8 cellular contexts compared by ENCODE assay signal in genomic region chrX:154019633-154020499, GRCh38. TPM values are rescaled to one million over a fixed set of nuclear protein-coding genes. Genes with fewer than 3 reads are reported as not detected.
DNase-seq lines count a peak whose midpoint lies in the region; ATAC-seq and TF ChIP-seq lines count a peak whose summit lies in the region.

Gene IRAK1, minus strand, starts transcription at chrX:154019902. Its CDS starts 90 bp downstream, at chrX:154019812.

- H3K27me3 Mint-ChIP-seq in CD4-positive, alpha-beta memory T cell = no peaks in the 10 kb centered on the region
- H3K27me3 Mint-ChIP-seq in activated naive CD8-positive, alpha-beta T cell treated with anti-CD3 and anti-CD28 coated beads, Interleukin-2, amount 10 ng/mL, durations not matched to agents 7 days and 5 days = no peaks in the 10 kb centered on the region
- H3K27me3 Mint-ChIP-seq in glutamatergic neuron (ENCODE audit: unreplicated experiment) = peaks cover 5% of the 10 kb centered on the region
- no peaks in the 10 kb centered on the region for H3K27me3 Mint-ChIP-seq in osteocyte (ENCODE audit: unreplicated experiment)

- ATAC-seq in GM19324 (IDR thresholded peaks at IDR 0.05; ENCODE audit: low FRiP score, unreplicated experiment) (peak; percentile 63), HG03520 (IDR thresholded peaks at IDR 0.05; ENCODE audit: unreplicated experiment) (peak; percentile 49), aorta (ENCODE audit: low FRiP score) (peak; percentile 60)
- ATAC-seq in activated naive CD8-positive, alpha-beta T cell treated with anti-CD3 and anti-CD28 coated beads, Interleukin-2, amount 10 ng/mL, durations not matched to agents 7 days and 5 days (ENCODE audit: low read depth) = peak; percentile 76

- H3K4me1 Mint-ChIP-seq in CD4-positive, alpha-beta memory T cell = peaks cover 3 to 29% (median 15%) of the 10 kb centered on the region in 4 donors
- peaks cover 8% of the 10 kb centered on the region for H3K4me1 Mint-ChIP-seq in activated naive CD8-positive, alpha-beta T cell treated with anti-CD3 and anti-CD28 coated beads, Interleukin-2, amount 10 ng/mL, durations not matched to agents 7 days and 5 days
- peaks cover 10% of the 10 kb centered on the region for H3K4me1 Mint-ChIP-seq in glutamatergic neuron (ENCODE audit: low read depth, unreplicated experiment)
- H3K4me1 Mint-ChIP-seq in osteocyte (ENCODE audit: unreplicated experiment) = peaks cover 9% of the 10 kb centered on the region

- peak within 1 kb of the TSS; percentile 86 to 93 (median 89) for H3K4me3 Mint-ChIP-seq in CD4-positive, alpha-beta memory T cell
- H3K4me3 Mint-ChIP-seq in activated naive CD8-positive, alpha-beta T cell treated with anti-CD3 and anti-CD28 coated beads, Interleukin-2, amount 10 ng/mL, durations not matched to agents 7 days and 5 days = peak within 1 kb of the TSS; percentile 89
- peak within 1 kb of the TSS; percentile 65 for H3K4me3 Mint-ChIP-seq in glutamatergic neuron (ENCODE audit: unreplicated experiment)
- peak within 1 kb of the TSS; percentile 76 for H3K4me3 Mint-ChIP-seq in osteocyte (ENCODE audit: unreplicated experiment)

- H3K4me1 ChIP-seq in CD4-positive, alpha-beta memory T cell (ENCODE audit: insufficient read depth, low read length) = peaks cover 18% of the 10 kb centered on the region
- peaks cover 46% of the 10 kb centered on the region for H3K4me1 ChIP-seq in SJSA1 (replicated peaks)
- H3K4me1 ChIP-seq in aorta (ENCODE audit: control insufficient read depth in 1 of 2, insufficient read depth in 2 of 2, low read length in 2 of 2) = no peaks in the 10 kb centered on the region

- H3K9me3 Mint-ChIP-seq in CD4-positive, alpha-beta memory T cell = peaks cover 0 to 2% (median 0%) of the 10 kb centered on the region in 8 donors
- H3K9me3 Mint-ChIP-seq in activated naive CD8-positive, alpha-beta T cell treated with anti-CD3 and anti-CD28 coated beads, Interleukin-2, amount 10 ng/mL, durations not matched to agents 7 days and 5 days = no peaks in the 10 kb centered on the region
- H3K9me3 Mint-ChIP-seq in glutamatergic neuron (ENCODE audit: unreplicated experiment) (peaks cover 2% of the 10 kb centered on the region), osteocyte (ENCODE audit: unreplicated experiment) (no peaks in the 10 kb centered on the region)

- DNase-seq in CD4-positive, alpha-beta memory T cell = peak; percentile 36 to 62 (median 54)
- DNase-seq in SJSA1 (ENCODE audit: low read depth in 1 of 2, low spot score in 2 of 2) (peak; percentile 46 to 55), glutamatergic neuron (peak; percentile 41), osteocyte (ENCODE audit: extremely low spot score, unreplicated experiment) (no peak), aorta (peak; percentile 74 to 86)
- peak; percentile 79 for DNase-seq in activated naive CD8-positive, alpha-beta T cell treated with anti-CD3 and anti-CD28 coated beads, Interleukin-2, amount 10 ng/mL, durations not matched to agents 7 days and 5 days

- intact Hi-C loops in CD4-positive, alpha-beta memory T cell (cut with micrococcal nuclease) = loop anchor here (2.0 to 10.0 kb wide), 2 partner anchors 47 to 75 kb away; partner anchors contain the start of genes MECP2 and TMEM187
- intact Hi-C loops in aorta (cut with DNase I) = loop anchor here in 1 of 2 donors (5.0 kb wide), 2 partner anchors 32 to 77 kb away; partner anchors contain the start of gene MECP2

- H3K27me3 ChIP-seq in CD4-positive, alpha-beta memory T cell (ENCODE audit: insufficient read depth, low read length) = no peaks in the 10 kb centered on the region
- H3K27me3 ChIP-seq in SJSA1 (replicated peaks) (no peaks in the 10 kb centered on the region), aorta (ENCODE audit: control insufficient read depth in 1 of 2, insufficient read depth in 2 of 2, low read length in 1 of 2) (no peaks in the 10 kb centered on the region)

- H3K27ac ChIP-seq in CD4-positive, alpha-beta memory T cell (ENCODE audit: low read depth, low read length) = peak within 1 kb of the TSS; percentile 78
- H3K27ac ChIP-seq in SJSA1 (peak within 1 kb of the TSS; percentile 84), aorta (ENCODE audit: low read depth in 1 of 2, low read length in 2 of 2) (peak within 1 kb of the TSS in 1 of 2 donors; percentile 41)

- H3K27ac Mint-ChIP-seq in CD4-positive, alpha-beta memory T cell = peak within 1 kb of the TSS; percentile 91 to 95 (median 94)
- H3K27ac Mint-ChIP-seq in activated naive CD8-positive, alpha-beta T cell treated with anti-CD3 and anti-CD28 coated beads, Interleukin-2, amount 10 ng/mL, durations not matched to agents 7 days and 5 days = peak within 1 kb of the TSS; percentile 90
- H3K27ac Mint-ChIP-seq in glutamatergic neuron (ENCODE audit: unreplicated experiment) (peak within 1 kb of the TSS; percentile 84), osteocyte (ENCODE audit: unreplicated experiment) (peak within 1 kb of the TSS; percentile 85)

- H3K36me3 ChIP-seq in CD4-positive, alpha-beta memory T cell (ENCODE audit: insufficient read depth, low read length) = peaks cover 5% of the 10 kb centered on the region
- H3K36me3 ChIP-seq in SJSA1 (peaks cover 26% of the 10 kb centered on the region), aorta (ENCODE audit: control insufficient read depth in 1 of 2, insufficient read depth in 2 of 2, low read length in 1 of 2) (no peaks in the 10 kb centered on the region)

- TF ChIP-seq CTCF in glutamatergic neuron (IDR thresholded peaks at IDR 0.05; ENCODE audit: partially characterized antibody, unreplicated experiment) (no peak), osteocyte (IDR thresholded peaks at IDR 0.05) (no peak)

- CTCF ChIA-PET in CD4-positive, alpha-beta memory T cell (lab: Charles Lee; ENCODE audit: partially characterized antibody) = interaction anchor here (0.7 to 1.5 kb wide), 5 partner anchors 30 to 116 kb away, joined by 3 read pairs; no protein-coding TSS in a partner anchor

- POLR2A ChIA-PET in CD4-positive, alpha-beta memory T cell (lab: Charles Lee; ENCODE audit: partially characterized antibody) = interaction anchor here (0.7 to 4.5 kb wide), 21 partner anchors 8 to 351 kb away, joined by 3 to 61 read pairs (median 4); partner anchors contain the start of genes ARHGAP4, HCFC1, NAA10 and TMEM187
- POLR2A ChIA-PET in activated naive CD8-positive, alpha-beta T cell treated with anti-CD3 and anti-CD28 coated beads, Interleukin-2, amount 10 ng/mL, durations not matched to agents 7 days and 5 days (lab: Charles Lee) = interaction anchor here (0.5 to 5.5 kb wide), 13 partner anchors 10 to 471 kb away, joined by 3 to 35 read pairs (median 6); partner anchors contain the start of genes ARHGAP4, HCFC1, SLC10A3 and TMEM187

- H3K36me3 Mint-ChIP-seq in CD4-positive, alpha-beta memory T cell = peaks cover 4 to 17% of the 10 kb centered on the region in 2 donors
- peaks cover 8% of the 10 kb centered on the region for H3K36me3 Mint-ChIP-seq in activated naive CD8-positive, alpha-beta T cell treated with anti-CD3 and anti-CD28 coated beads, Interleukin-2, amount 10 ng/mL, durations not matched to agents 7 days and 5 days
- no peaks in the 10 kb centered on the region for H3K36me3 Mint-ChIP-seq in glutamatergic neuron (ENCODE audit: unreplicated experiment)
- peaks cover 3% of the 10 kb centered on the region for H3K36me3 Mint-ChIP-seq in osteocyte (ENCODE audit: unreplicated experiment)

- peak within 1 kb of the TSS; percentile 28 to 60 for H3K4me3 ChIP-seq in CD4-positive, alpha-beta memory T cell (ENCODE audit: low read length in 2 of 2)
- H3K4me3 ChIP-seq in SJSA1 (peak within 1 kb of the TSS; percentile 55), aorta (ENCODE audit: low read length in 2 of 2) (peak within 1 kb of the TSS; percentile 32 to 59)

- 0 to 25% methylated on average over 53 to 96 of the region's 96 CpGs for WGBS in aorta, 2 donors

- no peaks in the 10 kb centered on the region for H3K9me3 ChIP-seq in CD4-positive, alpha-beta memory T cell (ENCODE audit: control insufficient read depth in 1 of 2, low read length in 2 of 2)
- H3K9me3 ChIP-seq in SJSA1 (replicated peaks) (no peaks in the 10 kb centered on the region), aorta (ENCODE audit: control insufficient read depth, low read length) (no peaks in the 10 kb centered on the region)

RNA-seq across cellular contexts. Expression of gene IRAK1, which starts in this region (rescaled TPM):
- 10 to 100 TPM; 66.9 to 74.5 TPM for total RNA-seq in CD4-positive, alpha-beta memory T cell
- polyA plus RNA-seq in CD4-positive, alpha-beta memory T cell = 10 to 100 TPM; 38.1 to 64.5 TPM
- 70.7 and 81.3 TPM in 2 replicates for total RNA-seq in SJSA1 (2014; rRNA removed; shearing (Covaris generic))
- total RNA-seq in activated naive CD8-positive, alpha-beta T cell treated with anti-CD3 and anti-CD28 coated beads, Interleukin-2, amount 10 ng/mL, durations not matched to agents 7 days and 5 days = 100 to 1,000 TPM; 127 to 135 TPM
- total RNA-seq in glutamatergic neuron (ENCODE audit: unreplicated experiment) = 60.3 TPM
- total RNA-seq in osteocyte = 72.4 and 74.2 TPM in 2 replicates
- total RNA-seq in aorta = 10 to 100 TPM; 62.3 to 78.3 TPM
- 10 to 100 TPM; 45.9 to 60.5 TPM for polyA plus RNA-seq in aorta
